Comparison of ENCODE assay signal across 8 cellular contexts in genomic region chr5:65760504-65761275, GRCh38. TPM values are rescaled to one million over a fixed set of nuclear protein-coding genes. Genes with fewer than 3 reads are reported as not detected.
A peak's percentile ranks its signal among the peaks of the same experiment; 100 is the strongest.
DNase-seq lines count a peak whose midpoint lies in the region; ATAC-seq, FAIRE-seq and TF ChIP-seq lines count a peak whose summit lies in the region.

No MANE protein-coding gene starts in this region.

- ATAC-seq in HG03196 (IDR thresholded peaks at IDR 0.05; ENCODE audit: unreplicated experiment) = no peak

- CTCF ChIA-PET in activated naive CD4-positive, alpha-beta T cell treated with anti-CD3 and anti-CD28 coated beads, Interleukin-2, amount 10 ng/mL, durations not matched to agents 7 days and 5 days (lab: Charles Lee) = interaction anchor here (0.6 to 2.3 kb wide), 11 partner anchors 9 to 950 kb away, joined by 3 to 15 read pairs (median 3); partner anchors contain the start of gene ERBIN

- peak; percentile 32 for DNase-seq in activated CD4-positive, alpha-beta T cell treated with anti-CD3 and anti-CD28 coated beads for 1 hour
- DNase-seq in activated CD4-positive, alpha-beta T cell treated with anti-CD3 and anti-CD28 coated beads for 48 hours = no peak
- peak; percentile 83 for DNase-seq in M059J (ENCODE audit: low read depth)
- peak; percentile 80 for DNase-seq in activated naive CD4-positive, alpha-beta T cell treated with anti-CD3 and anti-CD28 coated beads, Interleukin-2, amount 10 ng/mL, durations not matched to agents 7 days and 5 days
- DNase-seq in progenitor cell of endocrine pancreas (ENCODE audit: low spot score, unreplicated experiment) = no peak
- no peak for DNase-seq in HPDE6-E6E7 (ENCODE audit: extremely low spot score)

- H3K9me3 Mint-ChIP-seq in activated naive CD4-positive, alpha-beta T cell treated with anti-CD3 and anti-CD28 coated beads, Interleukin-2, amount 10 ng/mL, durations not matched to agents 7 days and 5 days = no peaks in the 10 kb centered on the region
- H3K9me3 Mint-ChIP-seq in progenitor cell of endocrine pancreas (ENCODE audit: low read depth) = no peaks in the 10 kb centered on the region

- TF ChIP-seq CTCF in progenitor cell of endocrine pancreas (IDR thresholded peaks at IDR 0.05; ENCODE audit: unreplicated experiment) = no peak

- H3K27ac Mint-ChIP-seq in activated naive CD4-positive, alpha-beta T cell treated with anti-CD3 and anti-CD28 coated beads, Interleukin-2, amount 10 ng/mL, durations not matched to agents 7 days and 5 days = no peak overlapping the region
- H3K27ac Mint-ChIP-seq in progenitor cell of endocrine pancreas = no peak overlapping the region

- H3K27me3 Mint-ChIP-seq in activated naive CD4-positive, alpha-beta T cell treated with anti-CD3 and anti-CD28 coated beads, Interleukin-2, amount 10 ng/mL, durations not matched to agents 7 days and 5 days = no peaks in the 10 kb centered on the region
- no peaks in the 10 kb centered on the region for H3K27me3 Mint-ChIP-seq in progenitor cell of endocrine pancreas

- H3K36me3 Mint-ChIP-seq in activated naive CD4-positive, alpha-beta T cell treated with anti-CD3 and anti-CD28 coated beads, Interleukin-2, amount 10 ng/mL, durations not matched to agents 7 days and 5 days = peaks cover 5% of the 10 kb centered on the region
- H3K36me3 Mint-ChIP-seq in progenitor cell of endocrine pancreas (ENCODE audit: insufficient read depth) = peaks cover 12% of the 10 kb centered on the region

- peaks cover 14% of the 10 kb centered on the region for H3K4me1 Mint-ChIP-seq in activated naive CD4-positive, alpha-beta T cell treated with anti-CD3 and anti-CD28 coated beads, Interleukin-2, amount 10 ng/mL, durations not matched to agents 7 days and 5 days
- H3K4me1 Mint-ChIP-seq in progenitor cell of endocrine pancreas (ENCODE audit: low read depth) = no peaks in the 10 kb centered on the region

- H3K4me3 Mint-ChIP-seq in activated naive CD4-positive, alpha-beta T cell treated with anti-CD3 and anti-CD28 coated beads, Interleukin-2, amount 10 ng/mL, durations not matched to agents 7 days and 5 days = no peak overlapping the region
- no peak overlapping the region for H3K4me3 Mint-ChIP-seq in progenitor cell of endocrine pancreas (ENCODE audit: low read depth)

- peak; percentile 90 for FAIRE-seq in islet of Langerhans (lab: Jason Lieb, UNC)

RNA-seq across cellular contexts. Expression of gene NLN, which starts 38.7 kb away (rescaled TPM):
- total RNA-seq in M059J (2014; rRNA removed; shearing (Covaris generic)) = 12.3 and 27.9 TPM in 2 replicates
- 65.1 and 69.4 TPM in 2 replicates for total RNA-seq in progenitor cell of endocrine pancreas

RNA-seq across cellular contexts. Expression of gene SGTB, which starts 38.8 kb away (rescaled TPM):
- total RNA-seq in M059J (2014; rRNA removed; shearing (Covaris generic)) = 3.3 and 5.1 TPM in 2 replicates
- 7.8 and 10.7 TPM in 2 replicates for total RNA-seq in progenitor cell of endocrine pancreas

Comparison
In these comparisons a context has a peak if more than half of its experiments do, and no peak if none do; other contexts are left out.
1. DNase-seq: peak in activated CD4-positive, alpha-beta T cell treated with anti-CD3 and anti-CD28 coated beads for 1 hour (single experiment), M059J (single experiment) and activated naive CD4-positive, alpha-beta T cell treated with anti-CD3 and anti-CD28 coated beads, Interleukin-2, amount 10 ng/mL, durations not matched to agents 7 days and 5 days (single experiment); none in activated CD4-positive, alpha-beta T cell treated with anti-CD3 and anti-CD28 coated beads for 48 hours (single experiment), progenitor cell of endocrine pancreas (single experiment) and HPDE6-E6E7 (single experiment).